In the genomic region with DNA sequence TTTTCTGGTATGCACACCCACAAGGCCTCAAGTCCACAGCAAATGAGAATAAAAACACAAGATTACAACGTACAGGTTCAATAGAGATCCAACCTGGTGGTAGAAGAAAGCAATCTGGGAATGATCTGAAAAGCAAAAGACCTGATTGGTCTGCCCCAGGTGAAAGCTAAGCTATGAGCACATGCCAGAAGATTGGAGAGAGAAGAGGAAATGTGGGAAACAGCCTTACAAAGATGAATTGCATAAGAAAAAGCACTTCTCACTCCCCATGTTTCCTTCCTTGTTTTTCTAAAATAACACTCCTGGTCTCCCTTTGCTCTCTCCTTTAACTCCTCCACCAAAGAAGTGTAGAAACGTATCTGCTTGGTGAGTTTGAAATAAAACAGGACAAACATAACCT, we compare ENCODE assay signal across 24 cellular contexts.
"Had no signal": no experiment of that assay in that cellular context is flagged by ENCODE, and none has a peak within 500 bp of the region (broad histone marks: within the 10 kb centered on the region; RNA-seq: fewer than 3 reads in every experiment).

No MANE protein-coding gene starts in this region.

- H3K36me3 ChIP-seq: colonic mucosa, esophagus squamous epithelium, gastroesophageal sphincter, prostate gland, right lobe of liver, tibial nerve had no signal

- H3K36me3 Mint-ChIP-seq: natural killer cell treated with Interleukin-12 subunit alpha and Interleukin-12 subunit beta and Interleukin-15 and Interleukin-18, amount 100 ng/mL, for 72 hours; stimulated activated memory B cell treated with anti-CD40 and anti-IgM and Interleukin-4, amounts not matched to agents 10 μg/mL and 1 μg/mL and 100 μg/mL, for 72 hours had no signal

- H3K9me3 Mint-ChIP-seq: natural killer cell treated with Interleukin-12 subunit alpha and Interleukin-12 subunit beta and Interleukin-15 and Interleukin-18, amount 100 ng/mL, for 72 hours; stimulated activated memory B cell treated with anti-CD40 and anti-IgM and Interleukin-4, amounts not matched to agents 10 μg/mL and 1 μg/mL and 100 μg/mL, for 72 hours; stimulated activated naive CD8-positive, alpha-beta T cell treated with anti-CD3 and anti-CD28 coated beads, Interleukin-15, Interleukin-2, amounts not matched to agents 100 ng/mL and 50 ng/mL, for 24 hours had no signal

- ATAC-seq: gastroesophageal sphincter; left cardiac atrium; left ventricle myocardium superior; natural killer cell treated with Interleukin-12 subunit alpha and Interleukin-12 subunit beta and Interleukin-15 and Interleukin-18, amount 100 ng/mL, for 72 hours; right lobe of liver; stimulated activated memory B cell treated with anti-CD40 and anti-IgM and Interleukin-4, amounts not matched to agents 10 μg/mL and 1 μg/mL and 100 μg/mL, for 72 hours had no signal

- H3K27ac Mint-ChIP-seq: natural killer cell treated with Interleukin-12 subunit alpha and Interleukin-12 subunit beta and Interleukin-15 and Interleukin-18, amount 100 ng/mL, for 72 hours; stimulated activated memory B cell treated with anti-CD40 and anti-IgM and Interleukin-4, amounts not matched to agents 10 μg/mL and 1 μg/mL and 100 μg/mL, for 72 hours; stimulated activated naive CD8-positive, alpha-beta T cell treated with anti-CD3 and anti-CD28 coated beads, Interleukin-15, Interleukin-2, amounts not matched to agents 100 ng/mL and 50 ng/mL, for 24 hours had no signal

- DNase-seq: colonic mucosa; dermis blood vessel endothelial cell; esophagus squamous epithelium; foreskin fibroblast; glutamatergic neuron; kidney; left cardiac atrium; left ventricle myocardium superior; mesenchymal stem cell; midbrain; occipital lobe; right lobe of liver; stimulated activated CD4-positive, alpha-beta T cell treated with anti-CD3 and anti-CD28 coated beads, Interleukin-15, amount 100 ng/mL, for 24 hours; stimulated activated CD4-positive, alpha-beta T cell treated with anti-CD3 and anti-CD28 coated beads, Interleukin-1b, Interleukin-23, amount 100 ng/mL, for 48 hours; stimulated activated CD4-positive, alpha-beta T cell treated with anti-CD3 and anti-CD28 coated beads, Interleukin-4, amount 100 ng/mL, for 24 hours; testis had no signal

- H3K9me3 ChIP-seq: colonic mucosa, esophagus squamous epithelium, gastroesophageal sphincter, prostate gland, right lobe of liver, testis, tibial nerve had no signal

- H3K9ac ChIP-seq: parathyroid adenoma had no signal

- H3K27ac ChIP-seq: colonic mucosa, esophagus squamous epithelium, gastroesophageal sphincter, parathyroid adenoma, prostate gland, right lobe of liver, testis, tibial nerve had no signal

- H3K27me3 ChIP-seq: colonic mucosa, esophagus squamous epithelium, gastroesophageal sphincter, right lobe of liver, testis, tibial nerve had no signal

- H3K4me1 Mint-ChIP-seq: stimulated activated memory B cell treated with anti-CD40 and anti-IgM and Interleukin-4, amounts not matched to agents 10 μg/mL and 1 μg/mL and 100 μg/mL, for 72 hours had no signal

- H3K4me3 Mint-ChIP-seq: natural killer cell treated with Interleukin-12 subunit alpha and Interleukin-12 subunit beta and Interleukin-15 and Interleukin-18, amount 100 ng/mL, for 72 hours; stimulated activated memory B cell treated with anti-CD40 and anti-IgM and Interleukin-4, amounts not matched to agents 10 μg/mL and 1 μg/mL and 100 μg/mL, for 72 hours; stimulated activated naive CD8-positive, alpha-beta T cell treated with anti-CD3 and anti-CD28 coated beads, Interleukin-15, Interleukin-2, amounts not matched to agents 100 ng/mL and 50 ng/mL, for 24 hours had no signal

- H3K4me3 ChIP-seq: colonic mucosa, esophagus squamous epithelium, gastroesophageal sphincter, lung, prostate gland, right lobe of liver, testis, tibial nerve had no signal

- H3K4me1 ChIP-seq: colonic mucosa, esophagus squamous epithelium, gastroesophageal sphincter, parathyroid adenoma, prostate gland, right lobe of liver, testis, tibial nerve had no signal
